29 cellular contexts compared by ENCODE assay signal in genomic region chr11:75530577-75530976, GRCh38.
"Had no signal": no experiment of that assay in that cellular context is flagged by ENCODE, and none has a peak within 500 bp of the region (broad histone marks: within the 10 kb centered on the region; RNA-seq: fewer than 3 reads in every experiment).

No MANE protein-coding gene starts in this region.

- FAIRE-seq: endometrium, pancreas, TTC549, urothelium cell line had no signal

- H3K27ac ChIP-seq: epithelial cell of prostate, esophagus squamous epithelium, heart right ventricle, pancreas, psoas muscle, testis, transverse colon, VCaP had no signal

- H3K27me3 ChIP-seq: pancreas, testis, transverse colon had no signal

- ATAC-seq: activated naive CD8-positive, alpha-beta T cell treated with anti-CD3 and anti-CD28 coated beads, Interleukin-2, amount 50 U/mL, for 24 hours; activated T-cell treated with anti-CD3 and anti-CD28 coated beads, Interleukin-2, amount 50 U/mL, for 72 hours; heart right ventricle; pancreas; psoas muscle; SK-N-SH treated with all-trans-retinoic acid at 6 μM for 48 hours; stimulated activated naive CD8-positive, alpha-beta T cell treated with anti-CD3 and anti-CD28 coated beads, Interleukin-15, Interleukin-2, amounts not matched to agents 100 U/mL and 50 U/mL, for 24 hours had no signal

- H3K4me3 ChIP-seq: esophagus squamous epithelium, heart right ventricle, pancreas, psoas muscle, testis, transverse colon had no signal

- H3K36me3 Mint-ChIP-seq: mesothelial cell of epicardium, naive B cell had no signal

- H3K9me3 Mint-ChIP-seq: activated naive CD4-positive, alpha-beta T cell treated with anti-CD3 and anti-CD28 coated beads for 36 hours; activated naive CD8-positive, alpha-beta T cell treated with anti-CD3 and anti-CD28 coated beads, Interleukin-2, amount 50 U/mL, for 24 hours; activated T-cell treated with anti-CD3 and anti-CD28 coated beads, Interleukin-2, amount 50 U/mL, for 72 hours; dendritic cell treated with granulocyte-macrophage colony-stimulating factor and Interleukin-4, amounts not matched to agents 40 ng/mL and 50 ng/mL, for 4 days; mesothelial cell of epicardium; naive B cell; nephron progenitor cell had no signal

- H3K9me3 ChIP-seq: esophagus squamous epithelium, heart right ventricle, pancreas, psoas muscle, testis, transverse colon had no signal

- H3K4me3 Mint-ChIP-seq: activated naive CD4-positive, alpha-beta T cell treated with anti-CD3 and anti-CD28 coated beads for 36 hours; activated naive CD8-positive, alpha-beta T cell treated with anti-CD3 and anti-CD28 coated beads, Interleukin-2, amount 50 U/mL, for 24 hours; activated T-cell treated with anti-CD3 and anti-CD28 coated beads, Interleukin-2, amount 50 U/mL, for 72 hours; dendritic cell treated with granulocyte-macrophage colony-stimulating factor and Interleukin-4, amounts not matched to agents 40 ng/mL and 50 ng/mL, for 4 days; mesothelial cell of epicardium; naive B cell; nephron progenitor cell had no signal

- DNase-seq: activated CD4-positive, alpha-beta T cell treated with anti-CD3 and anti-CD28 coated beads for 4 hours; activated effector memory CD4-positive, alpha-beta T cell treated with Interleukin-2 at 50 U/mL for 16 hours; activated naive CD4-positive, alpha-beta T cell treated with anti-CD3 and anti-CD28 coated beads for 36 hours; activated naive CD8-positive, alpha-beta T cell treated with anti-CD3 and anti-CD28 coated beads, Interleukin-2, amount 50 U/mL, for 24 hours; activated T-cell treated with anti-CD3 and anti-CD28 coated beads, Interleukin-2, amount 50 U/mL, for 72 hours; amygdala; central memory CD4-positive, alpha-beta T cell; esophagus squamous epithelium; foreskin melanocyte; heart right ventricle; naive B cell; nephron progenitor cell; nucleus accumbens; psoas muscle; stimulated activated CD4-positive, alpha-beta T cell treated with anti-CD3 and anti-CD28 coated beads, Interleukin-15, amount 100 ng/mL, for 24 hours; stimulated activated CD4-positive, alpha-beta T cell treated with anti-CD3 and anti-CD28 coated beads, Interleukin-2, amount 100 ng/mL, for 24 hours; stimulated activated naive CD8-positive, alpha-beta T cell treated with anti-CD3 and anti-CD28 coated beads, Interleukin-15, Interleukin-2, amounts not matched to agents 100 U/mL and 50 U/mL, for 24 hours; T-helper 9 cell; testis; transverse colon had no signal

- H3K27ac Mint-ChIP-seq: activated naive CD4-positive, alpha-beta T cell treated with anti-CD3 and anti-CD28 coated beads for 36 hours; activated naive CD8-positive, alpha-beta T cell treated with anti-CD3 and anti-CD28 coated beads, Interleukin-2, amount 50 U/mL, for 24 hours; activated T-cell treated with anti-CD3 and anti-CD28 coated beads, Interleukin-2, amount 50 U/mL, for 72 hours; dendritic cell treated with granulocyte-macrophage colony-stimulating factor and Interleukin-4, amounts not matched to agents 40 ng/mL and 50 ng/mL, for 4 days; mesothelial cell of epicardium; naive B cell; nephron progenitor cell had no signal

- H3K36me3 ChIP-seq: esophagus squamous epithelium, heart right ventricle, pancreas, transverse colon had no signal

- H3K4me1 ChIP-seq: pancreas, psoas muscle, testis had no signal
